In the genomic region with DNA sequence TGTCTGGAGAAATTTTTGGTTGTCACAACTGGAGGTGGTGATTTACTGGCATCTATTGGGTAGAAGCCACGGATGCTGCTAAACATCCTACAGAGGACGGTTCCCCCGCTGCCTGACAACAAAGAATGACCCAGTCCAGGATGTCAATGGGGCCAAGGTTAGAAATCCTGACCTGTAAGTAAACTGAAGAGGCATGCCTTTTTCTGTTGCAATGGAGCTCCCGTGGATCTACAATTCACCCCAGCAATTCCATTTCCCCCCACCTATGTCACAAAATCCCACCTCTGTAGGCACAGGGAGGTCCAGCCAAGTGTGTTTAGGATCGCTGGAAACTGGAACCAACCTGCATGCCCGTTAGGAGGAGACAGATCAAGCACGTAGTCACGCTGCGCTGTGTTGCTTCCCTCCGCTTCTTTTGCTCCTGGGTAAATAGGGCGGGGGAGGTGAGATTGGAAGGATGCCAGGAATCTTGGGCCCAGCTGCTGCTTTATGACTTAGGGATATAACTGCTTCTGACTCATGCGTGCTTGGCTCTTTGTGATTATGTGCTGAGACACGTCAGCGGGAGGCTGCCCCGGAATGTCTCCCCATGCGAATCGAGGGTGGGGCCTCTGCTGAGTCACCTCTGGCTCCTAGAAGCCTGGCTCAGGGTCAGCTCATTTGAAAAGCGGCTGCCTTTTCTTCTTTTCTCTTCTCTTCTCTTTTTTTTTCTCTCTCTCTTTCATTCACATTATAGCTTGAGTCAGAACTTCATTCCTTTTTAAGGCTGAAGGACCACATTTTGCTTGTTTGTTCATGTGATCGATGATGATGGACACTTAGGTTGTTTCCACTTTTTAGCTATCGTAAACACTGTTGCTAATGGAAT, we compare ENCODE assay signal across 1 cellular context.
TF ChIP-seq lines count a peak whose summit lies in the region.

No MANE protein-coding gene starts in this region.

TF ChIP-seq in K562, 482 proteins besides CTCF, POLR2A, EP300 and RAD21 (continued from another document and continues in another):
- no peak for TF ChIP-seq E2F3 (CRISPR knock-in tag; IDR thresholded peaks at IDR 0.05)
- TF ChIP-seq HMGN3 (IDR thresholded peaks at IDR 0.05; ENCODE audit: borderline replicate concordance, extremely low read depth, insufficient read length, low read depth, low read length) = peak; percentile 84
- TF ChIP-seq NR2C2 (CRISPR knock-in tag; IDR thresholded peaks at IDR 0.05) = no peak
- peak; percentile 86 for TF ChIP-seq NR2C2 (tag; IDR thresholded peaks at IDR 0.05)
- TF ChIP-seq NCOA1 (IDR thresholded peaks at IDR 0.05; ENCODE audit: low read depth) = peak; percentile 84
- peak; percentile 82; the same call in 1 of the 2 replicates for TF ChIP-seq GTF2E2 (tag; IDR thresholded peaks at IDR 0.05)
- peak; percentile 87 to 94 for TF ChIP-seq MAZ (CRISPR knock-in tag; conservative IDR thresholded peaks at IDR 0.05 in 1 of 2, IDR thresholded peaks at IDR 0.05 in 1 of 2)
- peak; percentile 64 for TF ChIP-seq RBFOX2 (IDR thresholded peaks at IDR 0.05; ENCODE audit: low read depth, low read length)
- TF ChIP-seq, protein P1, sequence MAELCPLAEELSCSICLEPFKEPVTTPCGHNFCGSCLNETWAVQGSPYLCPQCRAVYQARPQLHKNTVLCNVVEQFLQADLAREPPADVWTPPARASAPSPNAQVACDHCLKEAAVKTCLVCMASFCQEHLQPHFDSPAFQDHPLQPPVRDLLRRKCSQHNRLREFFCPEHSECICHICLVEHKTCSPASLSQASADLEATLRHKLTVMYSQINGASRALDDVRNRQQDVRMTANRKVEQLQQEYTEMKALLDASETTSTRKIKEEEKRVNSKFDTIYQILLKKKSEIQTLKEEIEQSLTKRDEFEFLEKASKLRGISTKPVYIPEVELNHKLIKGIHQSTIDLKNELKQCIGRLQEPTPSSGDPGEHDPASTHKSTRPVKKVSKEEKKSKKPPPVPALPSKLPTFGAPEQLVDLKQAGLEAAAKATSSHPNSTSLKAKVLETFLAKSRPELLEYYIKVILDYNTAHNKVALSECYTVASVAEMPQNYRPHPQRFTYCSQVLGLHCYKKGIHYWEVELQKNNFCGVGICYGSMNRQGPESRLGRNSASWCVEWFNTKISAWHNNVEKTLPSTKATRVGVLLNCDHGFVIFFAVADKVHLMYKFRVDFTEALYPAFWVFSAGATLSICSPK (IDR thresholded peaks at IDR 0.05; ENCODE audit: borderline replicate concordance) = no peak
- TF ChIP-seq ZBTB17 (CRISPR knock-in tag; IDR thresholded peaks at IDR 0.05) = no peak
- no peak for TF ChIP-seq NFXL1 (CRISPR knock-in tag; IDR thresholded peaks at IDR 0.05)
- TF ChIP-seq MAFG (tag; conservative IDR thresholded peaks at IDR 0.05) = peak; percentile 97
- no peak for TF ChIP-seq XRCC4 (IDR thresholded peaks at IDR 0.05; ENCODE audit: extremely low read depth, insufficient read depth, insufficient read length)
- TF ChIP-seq ZNF668 (CRISPR knock-in tag; IDR thresholded peaks at IDR 0.05) = no peak
- peak; percentile 40; the same call in 1 of the 2 replicates for TF ChIP-seq HDAC8 (tag; IDR thresholded peaks at IDR 0.05)
- TF ChIP-seq BCOR (IDR thresholded peaks at IDR 0.05) = peak; percentile 87
- TF ChIP-seq, protein P2, sequence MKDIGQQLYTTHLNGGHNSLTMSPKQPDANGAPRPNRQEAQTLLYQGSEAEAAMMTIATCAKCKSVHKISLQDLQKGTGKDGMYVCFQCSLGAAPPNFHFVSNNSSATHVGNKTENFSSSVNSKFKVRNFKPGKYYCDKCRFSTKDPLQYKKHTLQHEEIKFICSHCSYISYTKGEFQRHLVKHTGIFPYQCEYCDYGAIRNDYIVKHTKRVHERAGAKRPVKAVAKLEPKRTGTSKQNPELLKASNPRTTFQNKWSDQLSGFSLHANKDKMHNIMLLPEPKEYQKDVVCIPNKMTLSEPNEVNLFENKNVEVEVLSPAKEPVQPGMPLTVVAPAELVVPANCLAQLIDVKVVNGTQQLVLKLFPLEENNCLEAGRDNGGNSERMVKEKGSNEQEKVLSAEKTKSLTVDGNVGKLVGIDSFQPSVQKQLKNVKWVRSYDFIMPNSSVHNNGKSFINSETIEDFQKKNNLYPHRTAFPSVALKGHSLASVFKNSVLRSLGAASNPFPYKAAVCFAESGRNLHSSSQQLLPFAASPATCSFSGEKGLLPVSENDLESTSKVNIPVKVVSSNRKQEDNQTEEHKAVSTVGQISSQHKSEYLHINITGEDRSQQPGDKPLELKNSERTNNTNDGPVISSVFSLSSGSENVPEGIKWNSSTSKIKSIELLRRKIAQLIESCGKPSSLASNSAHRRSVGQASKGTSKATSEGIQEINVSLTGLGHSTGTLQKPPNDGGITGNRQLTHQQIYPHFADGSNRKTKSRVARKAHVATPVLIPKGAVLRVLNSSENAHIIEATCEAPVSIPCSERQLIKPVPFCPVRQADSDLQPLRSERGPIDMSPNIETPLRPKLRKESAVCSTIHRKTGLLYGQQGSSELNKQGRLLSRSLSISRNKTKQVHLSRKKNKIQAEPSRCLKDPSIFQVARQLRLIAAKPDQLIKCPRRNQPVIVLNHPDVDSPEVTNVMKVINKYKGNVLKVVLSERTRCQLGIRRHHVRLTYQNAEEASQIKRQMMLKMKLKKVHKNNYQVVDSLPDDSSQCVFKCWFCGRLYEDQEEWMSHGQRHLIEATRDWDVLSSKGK (CRISPR knock-in tag; IDR thresholded peaks at IDR 0.05) = no peak
- TF ChIP-seq, protein P3, sequence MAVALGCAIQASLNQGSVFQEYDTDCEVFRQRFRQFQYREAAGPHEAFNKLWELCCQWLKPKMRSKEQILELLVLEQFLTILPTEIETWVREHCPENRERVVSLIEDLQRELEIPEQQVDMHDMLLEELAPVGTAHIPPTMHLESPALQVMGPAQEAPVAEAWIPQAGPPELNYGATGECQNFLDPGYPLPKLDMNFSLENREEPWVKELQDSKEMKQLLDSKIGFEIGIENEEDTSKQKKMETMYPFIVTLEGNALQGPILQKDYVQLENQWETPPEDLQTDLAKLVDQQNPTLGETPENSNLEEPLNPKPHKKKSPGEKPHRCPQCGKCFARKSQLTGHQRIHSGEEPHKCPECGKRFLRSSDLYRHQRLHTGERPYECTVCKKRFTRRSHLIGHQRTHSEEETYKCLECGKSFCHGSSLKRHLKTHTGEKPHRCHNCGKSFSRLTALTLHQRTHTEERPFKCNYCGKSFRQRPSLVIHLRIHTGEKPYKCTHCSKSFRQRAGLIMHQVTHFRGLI (CRISPR knock-in tag; IDR thresholded peaks at IDR 0.05) = no peak
- TF ChIP-seq HNRNPUL1 (IDR thresholded peaks at IDR 0.05; ENCODE audit: low read length) = no peak
- peak; percentile 97 for TF ChIP-seq C11orf30 (IDR thresholded peaks at IDR 0.05; ENCODE audit: low read depth)
- no peak; the same call in 1 of the 2 replicates for TF ChIP-seq TRIM28 (IDR thresholded peaks at IDR 0.05)
- no peak for TF ChIP-seq MTF1 (CRISPR knock-in tag; IDR thresholded peaks at IDR 0.05; ENCODE audit: borderline replicate concordance)
- TF ChIP-seq PCBP1 (IDR thresholded peaks at IDR 0.05; ENCODE audit: low read depth, low read length, poor library complexity, severe bottlenecking) = no peak
- TF ChIP-seq CAMTA2 (CRISPR knock-in tag; conservative IDR thresholded peaks at IDR 0.05) = no peak
- TF ChIP-seq NBN (IDR thresholded peaks at IDR 0.05; ENCODE audit: low read depth) = peak; percentile 95
- peak; percentile 79 for TF ChIP-seq TAF1 (IDR thresholded peaks at IDR 0.05; ENCODE audit: control insufficient read depth, extremely low read depth, insufficient read depth, low read length, severe bottlenecking)
- TF ChIP-seq, protein P4, sequence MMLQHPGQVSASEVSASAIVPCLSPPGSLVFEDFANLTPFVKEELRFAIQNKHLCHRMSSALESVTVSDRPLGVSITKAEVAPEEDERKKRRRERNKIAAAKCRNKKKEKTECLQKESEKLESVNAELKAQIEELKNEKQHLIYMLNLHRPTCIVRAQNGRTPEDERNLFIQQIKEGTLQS (IDR thresholded peaks at IDR 0.05) = peak; percentile 99
- TF ChIP-seq, protein P4 (CRISPR knock-in tag; conservative IDR thresholded peaks at IDR 0.05) = peak; percentile 99
- peak; percentile 38; the same call in 1 of the 2 replicates for TF ChIP-seq DMBX1 (CRISPR knock-in tag; IDR thresholded peaks at IDR 0.05; ENCODE audit: borderline replicate concordance)
- TF ChIP-seq, protein P5, sequence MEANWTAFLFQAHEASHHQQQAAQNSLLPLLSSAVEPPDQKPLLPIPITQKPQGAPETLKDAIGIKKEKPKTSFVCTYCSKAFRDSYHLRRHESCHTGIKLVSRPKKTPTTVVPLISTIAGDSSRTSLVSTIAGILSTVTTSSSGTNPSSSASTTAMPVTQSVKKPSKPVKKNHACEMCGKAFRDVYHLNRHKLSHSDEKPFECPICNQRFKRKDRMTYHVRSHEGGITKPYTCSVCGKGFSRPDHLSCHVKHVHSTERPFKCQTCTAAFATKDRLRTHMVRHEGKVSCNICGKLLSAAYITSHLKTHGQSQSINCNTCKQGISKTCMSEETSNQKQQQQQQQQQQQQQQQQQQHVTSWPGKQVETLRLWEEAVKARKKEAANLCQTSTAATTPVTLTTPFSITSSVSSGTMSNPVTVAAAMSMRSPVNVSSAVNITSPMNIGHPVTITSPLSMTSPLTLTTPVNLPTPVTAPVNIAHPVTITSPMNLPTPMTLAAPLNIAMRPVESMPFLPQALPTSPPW (CRISPR knock-in tag; IDR thresholded peaks at IDR 0.05) = peak; percentile 96
- peak; percentile 14; the same call in 1 of the 2 replicates for TF ChIP-seq SMC3 (conservative IDR thresholded peaks at IDR 0.05; ENCODE audit: insufficient read depth, low read depth, low read length)
- TF ChIP-seq SIX5 (IDR thresholded peaks at IDR 0.05; ENCODE audit: borderline replicate concordance in 1 of 2, insufficient read depth in 1 of 2, low read depth in 1 of 2, low read length in 2 of 2) = no peak
- TF ChIP-seq, protein P6, sequence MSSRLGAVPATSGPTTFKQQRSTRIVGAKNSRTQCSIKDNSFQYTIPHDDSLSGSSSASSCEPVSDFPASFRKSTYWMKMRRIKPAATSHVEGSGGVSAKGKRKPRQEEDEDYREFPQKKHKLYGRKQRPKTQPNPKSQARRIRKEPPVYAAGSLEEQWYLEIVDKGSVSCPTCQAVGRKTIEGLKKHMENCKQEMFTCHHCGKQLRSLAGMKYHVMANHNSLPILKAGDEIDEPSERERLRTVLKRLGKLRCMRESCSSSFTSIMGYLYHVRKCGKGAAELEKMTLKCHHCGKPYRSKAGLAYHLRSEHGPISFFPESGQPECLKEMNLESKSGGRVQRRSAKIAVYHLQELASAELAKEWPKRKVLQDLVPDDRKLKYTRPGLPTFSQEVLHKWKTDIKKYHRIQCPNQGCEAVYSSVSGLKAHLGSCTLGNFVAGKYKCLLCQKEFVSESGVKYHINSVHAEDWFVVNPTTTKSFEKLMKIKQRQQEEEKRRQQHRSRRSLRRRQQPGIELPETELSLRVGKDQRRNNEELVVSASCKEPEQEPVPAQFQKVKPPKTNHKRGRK (tag; IDR thresholded peaks at IDR 0.05) = peak; percentile 54; the same call in 1 of the 2 replicates
- TF ChIP-seq NFATC3 (IDR thresholded peaks at IDR 0.05) = no peak
- peak; percentile 86 for TF ChIP-seq KLF16 (IDR thresholded peaks at IDR 0.05)
- TF ChIP-seq, protein P7, sequence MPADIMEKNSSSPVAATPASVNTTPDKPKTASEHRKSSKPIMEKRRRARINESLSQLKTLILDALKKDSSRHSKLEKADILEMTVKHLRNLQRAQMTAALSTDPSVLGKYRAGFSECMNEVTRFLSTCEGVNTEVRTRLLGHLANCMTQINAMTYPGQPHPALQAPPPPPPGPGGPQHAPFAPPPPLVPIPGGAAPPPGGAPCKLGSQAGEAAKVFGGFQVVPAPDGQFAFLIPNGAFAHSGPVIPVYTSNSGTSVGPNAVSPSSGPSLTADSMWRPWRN (IDR thresholded peaks at IDR 0.05; ENCODE audit: low read depth) = 0 out of 2 replicates have a peak, but pooled peaks have one; percentile 35
- TF ChIP-seq, protein P8, sequence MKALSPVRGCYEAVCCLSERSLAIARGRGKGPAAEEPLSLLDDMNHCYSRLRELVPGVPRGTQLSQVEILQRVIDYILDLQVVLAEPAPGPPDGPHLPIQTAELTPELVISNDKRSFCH (CRISPR knock-in tag; IDR thresholded peaks at IDR 0.05) = no peak
- TF ChIP-seq, protein P8 (tag; IDR thresholded peaks at IDR 0.05) = peak; percentile 74
- TF ChIP-seq TBP (optimal IDR thresholded peaks at IDR 0.05; ENCODE audit: low read depth, low read length) = peak; percentile 61
- TF ChIP-seq, protein P9, sequence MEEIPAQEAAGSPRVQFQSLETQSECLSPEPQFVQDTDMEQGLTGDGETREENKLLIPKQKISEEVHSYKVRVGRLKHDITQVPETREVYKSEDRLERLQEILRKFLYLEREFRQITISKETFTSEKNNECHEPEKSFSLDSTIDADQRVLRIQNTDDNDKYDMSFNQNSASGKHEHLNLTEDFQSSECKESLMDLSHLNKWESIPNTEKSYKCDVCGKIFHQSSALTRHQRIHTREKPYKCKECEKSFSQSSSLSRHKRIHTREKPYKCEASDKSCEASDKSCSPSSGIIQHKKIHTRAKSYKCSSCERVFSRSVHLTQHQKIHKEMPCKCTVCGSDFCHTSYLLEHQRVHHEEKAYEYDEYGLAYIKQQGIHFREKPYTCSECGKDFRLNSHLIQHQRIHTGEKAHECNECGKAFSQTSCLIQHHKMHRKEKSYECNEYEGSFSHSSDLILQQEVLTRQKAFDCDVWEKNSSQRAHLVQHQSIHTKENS (CRISPR knock-in tag; IDR thresholded peaks at IDR 0.05) = no peak
- TF ChIP-seq BDP1 (IDR thresholded peaks at IDR 0.05; ENCODE audit: insufficient read depth, insufficient read length) = no peak
- TF ChIP-seq, protein P10, sequence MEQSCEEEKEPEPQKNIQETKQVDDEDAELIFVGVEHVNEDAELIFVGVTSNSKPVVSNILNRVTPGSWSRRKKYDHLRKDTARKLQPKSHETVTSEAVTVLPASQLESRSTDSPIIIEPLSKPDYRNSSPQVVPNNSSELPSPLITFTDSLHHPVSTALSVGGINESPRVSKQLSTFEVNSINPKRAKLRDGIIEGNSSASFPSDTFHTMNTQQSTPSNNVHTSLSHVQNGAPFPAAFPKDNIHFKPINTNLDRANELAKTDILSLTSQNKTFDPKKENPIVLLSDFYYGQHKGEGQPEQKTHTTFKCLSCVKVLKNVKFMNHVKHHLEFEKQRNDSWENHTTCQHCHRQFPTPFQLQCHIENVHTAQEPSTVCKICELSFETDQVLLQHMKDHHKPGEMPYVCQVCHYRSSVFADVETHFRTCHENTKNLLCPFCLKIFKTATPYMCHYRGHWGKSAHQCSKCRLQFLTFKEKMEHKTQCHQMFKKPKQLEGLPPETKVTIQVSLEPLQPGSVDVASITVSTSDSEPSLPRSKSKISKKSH (CRISPR knock-in tag; IDR thresholded peaks at IDR 0.05) = no peak
- peak; percentile 87 for TF ChIP-seq POLR2AphosphoS5 (IDR thresholded peaks at IDR 0.05; ENCODE audit: control insufficient read depth, insufficient read depth, low read depth, low read length)
- peak; percentile 88 for TF ChIP-seq CTBP1 (IDR thresholded peaks at IDR 0.05; ENCODE audit: borderline replicate concordance)
- TF ChIP-seq ZNF57 (CRISPR knock-in tag; IDR thresholded peaks at IDR 0.05) = no peak
- TF ChIP-seq THRAP3 (IDR thresholded peaks at IDR 0.05; ENCODE audit: borderline replicate concordance) = 0 out of 2 replicates have a peak, but pooled peaks have one; percentile 52
- no peak for TF ChIP-seq ZNF551 (CRISPR knock-in tag; IDR thresholded peaks at IDR 0.05)
- TF ChIP-seq KDM1A (IDR thresholded peaks at IDR 0.05) = peak; percentile 91 to 94
- TF ChIP-seq ZNF384 (IDR thresholded peaks at IDR 0.05; ENCODE audit: low read depth, low read length) = peak; percentile 76
- peak; percentile 98; the same call in 1 of the 2 replicates for TF ChIP-seq SMARCE1 (IDR thresholded peaks at IDR 0.05)
- no peak for TF ChIP-seq ZC3H8 (IDR thresholded peaks at IDR 0.05)
